In genomic region chr3:190125669-190126068, GRCh38 we compare ENCODE assay signal across 27 cellular contexts. TPM values are rescaled to one million over a fixed set of nuclear protein-coding genes. Genes with fewer than 3 reads are reported as not detected.
"Had no signal": no experiment of that assay in that cellular context is flagged by ENCODE, and none has a peak within 500 bp of the region (broad histone marks: within the 10 kb centered on the region; RNA-seq: fewer than 3 reads in every experiment).

No MANE protein-coding gene starts in this region.

- FAIRE-seq: astrocyte, small intestine had no signal

- ATAC-seq: activated CD8-positive, alpha-beta T cell treated with anti-CD3 and anti-CD28 coated beads for 36 hours; activated T-cell treated with anti-CD3 and anti-CD28 coated beads, Interleukin-2, amount 50 U/mL, for 4 hours; activated T-helper 17 cell treated with anti-CD3 and anti-CD28 coated beads, Interleukin-2, amount 50 U/mL, for 72 hours; effector memory CD8-positive, alpha-beta T cell; gastrocnemius medialis; left lobe of liver; mucosa of descending colon; natural killer cell treated with Interleukin-12 subunit alpha and Interleukin-12 subunit beta and Interleukin-15 and Interleukin-18, amount 100 ng/mL, for 72 hours; stimulated activated memory B cell treated with anti-CD40 and anti-IgM and Interleukin-4, amounts not matched to agents 10 μg/mL and 1 μg/mL and 100 μg/mL, for 72 hours; stimulated activated naive CD8-positive, alpha-beta T cell treated with anti-CD3 and anti-CD28 coated beads, Interleukin-15, amount 100 ng/mL, for 72 hours; WTC11 had no signal

- DNase-seq: activated CD4-positive, alpha-beta T cell treated with anti-CD3 and anti-CD28 coated beads, Interleukin-2, amount 50 U/mL, for 1 hour; activated CD8-positive, alpha-beta T cell treated with anti-CD3 and anti-CD28 coated beads for 36 hours; activated gamma-delta T cell treated with Interleukin-2 at 50 U/mL for 16 hours; activated naive CD4-positive, alpha-beta T cell treated with anti-CD3 and anti-CD28 coated beads, Interleukin-2, amount 50 U/mL, for 16 hours; activated T-cell treated with anti-CD3 and anti-CD28 coated beads, Interleukin-2, amount 50 U/mL, for 4 hours; amniotic stem cell; caudate nucleus; cortex of kidney; effector memory CD8-positive, alpha-beta T cell; erythroblast; gastrocnemius medialis; glutamatergic neuron; mucosa of descending colon; retina; sigmoid colon; small intestine; stimulated activated CD4-positive, alpha-beta T cell treated with anti-CD3 and anti-CD28 coated beads, Interleukin-4, amount 100 ng/mL, for 24 hours; stimulated activated naive CD8-positive, alpha-beta T cell treated with anti-CD3 and anti-CD28 coated beads, Interleukin-15, amount 100 ng/mL, for 72 hours; T-helper 2 cell; tibial artery had no signal

- H3K27me3 ChIP-seq: gastrocnemius medialis, sigmoid colon, tibial artery had no signal

- H3K36me3 ChIP-seq: gastrocnemius medialis, sigmoid colon, tibial artery had no signal

- H3K9me3 ChIP-seq: gastrocnemius medialis, mucosa of descending colon, sigmoid colon, tibial artery had no signal

- H3K27ac ChIP-seq: gastrocnemius medialis, sigmoid colon, tibial artery had no signal

- H3K4me3 ChIP-seq: gastrocnemius medialis, lung, mucosa of descending colon, sigmoid colon, tibial artery had no signal

RNA-seq across cellular contexts. Expression of gene P3H2, which starts 5.0 kb away (rescaled TPM):
- total RNA-seq: activated CD8-positive, alpha-beta T cell treated with anti-CD3 and anti-CD28 coated beads for 36 hours; activated T-helper 17 cell treated with anti-CD3 and anti-CD28 coated beads, Interleukin-2, amount 50 U/mL, for 72 hours; natural killer cell treated with Interleukin-12 subunit alpha and Interleukin-12 subunit beta and Interleukin-15 and Interleukin-18, amount 100 ng/mL, for 72 hours had no signal
